ENCODE assay signal across 1 cellular context in genomic region chr3:184016169-184016570, GRCh38.
TF ChIP-seq lines count a peak whose summit lies in the region.

No MANE protein-coding gene starts in this region.

TF ChIP-seq in GM23338, 12 proteins besides CTCF, POLR2A, EP300 and RAD21 (continued from another document):
- TF ChIP-seq ZNF462 (CRISPR knock-in tag; IDR thresholded peaks at IDR 0.05) = no peak
- TF ChIP-seq ZNF331 (CRISPR knock-in tag; IDR thresholded peaks at IDR 0.05; ENCODE audit: low read depth) = no peak
- TF ChIP-seq ETS1 (IDR thresholded peaks at IDR 0.05) = no peak
- no peak for TF ChIP-seq REST (IDR thresholded peaks at IDR 0.05; ENCODE audit: unreplicated experiment)
TF ChIP-seq in GM23338: peak in this region for 0.
